Comparison of ENCODE assay signal across 8 cellular contexts in genomic region chr4:80266267-80266901, GRCh38. TPM values are rescaled to one million over a fixed set of nuclear protein-coding genes. Genes with fewer than 3 reads are reported as not detected.
DNase-seq lines count a peak whose midpoint lies in the region; ATAC-seq and TF ChIP-seq lines count a peak whose summit lies in the region.

A gene with protein sequence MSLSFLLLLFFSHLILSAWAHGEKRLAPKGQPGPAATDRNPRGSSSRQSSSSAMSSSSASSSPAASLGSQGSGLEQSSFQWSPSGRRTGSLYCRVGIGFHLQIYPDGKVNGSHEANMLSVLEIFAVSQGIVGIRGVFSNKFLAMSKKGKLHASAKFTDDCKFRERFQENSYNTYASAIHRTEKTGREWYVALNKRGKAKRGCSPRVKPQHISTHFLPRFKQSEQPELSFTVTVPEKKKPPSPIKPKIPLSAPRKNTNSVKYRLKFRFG (plus strand): TSS chr4:80266664. CDS start chr4:80266825, 161 bp downstream.

- DNase-seq in activated naive CD4-positive, alpha-beta T cell treated with Interleukin-2 at 50 U/mL for 16 hours, result peak; percentile 18
- no peak for DNase-seq in activated naive CD4-positive, alpha-beta T cell (lab: John Stamatoyannopoulos, UW)
- peak; percentile 27 for DNase-seq in activated CD4-positive, alpha-beta memory T cell treated with anti-CD3 and anti-CD28 coated beads, Interleukin-2, amount 10 ng/mL, durations not matched to agents 7 days and 5 days
- DNase-seq in fibroblast of lung (ENCODE audit: low read depth in 2 of 2) (peak; percentile 87 to 94), neural progenitor cell (ENCODE audit: low spot score) (peak; percentile 64)

- no peaks in the 10 kb centered on the region for H3K79me2 ChIP-seq in Loucy (ENCODE audit: insufficient read depth, low read length)
- H3K79me2 ChIP-seq in fibroblast of lung (ENCODE audit: control insufficient read depth, insufficient read depth, low read length), result peaks cover 67% of the 10 kb centered on the region
- H3K79me2 ChIP-seq in neural progenitor cell (ENCODE audit: low read depth), result no peaks in the 10 kb centered on the region

- no peak within 1 kb of the TSS for H3K4me3 ChIP-seq in Loucy (ENCODE audit: low read length, poor library complexity, severe bottlenecking)
- H3K4me3 ChIP-seq in fibroblast of lung (replicated peaks in 1 of 4; ENCODE audit: control extremely low read depth in 1 of 4, insufficient read depth in 1 of 4, low read depth in 3 of 4, low read length in 4 of 4), result peak within 1 kb of the TSS; percentile 54 to 96 (median 80)
- peak within 1 kb of the TSS; percentile 55 for H3K4me3 ChIP-seq in neural progenitor cell

- H2AFZ ChIP-seq in Loucy (ENCODE audit: low read length) (no peak within 1 kb of the TSS), fibroblast of lung (ENCODE audit: low read length) (peak within 1 kb of the TSS; percentile 45), neural progenitor cell (replicated peaks) (peak within 1 kb of the TSS; percentile 75)

- H3K36me3 Mint-ChIP-seq in activated CD4-positive, alpha-beta memory T cell treated with anti-CD3 and anti-CD28 coated beads, Interleukin-2, amount 10 ng/mL, durations not matched to agents 7 days and 5 days (ENCODE audit: low read depth), result no peaks in the 10 kb centered on the region
- H3K36me3 Mint-ChIP-seq in neural progenitor cell, result no peaks in the 10 kb centered on the region

- no peaks in the 10 kb centered on the region for H3F3A ChIP-seq in Loucy (ENCODE audit: low read depth)
- no peaks in the 10 kb centered on the region for H3F3A ChIP-seq in neural progenitor cell (ENCODE audit: low read depth)

- no peaks in the 10 kb centered on the region for H3K4me1 ChIP-seq in Loucy (ENCODE audit: insufficient read depth, low read length, poor library complexity, severe bottlenecking)
- peaks cover 7% of the 10 kb centered on the region for H3K4me1 ChIP-seq in fibroblast of lung (ENCODE audit: control insufficient read depth, extremely low read depth, insufficient read depth, low read length)
- H3K4me1 ChIP-seq in neural progenitor cell, result peaks cover 24% of the 10 kb centered on the region

- no peak for TF ChIP-seq CTCF in Loucy (conservative IDR thresholded peaks at IDR 0.05; ENCODE audit: low read length)
- TF ChIP-seq CTCF in fibroblast of lung (conservative IDR thresholded peaks at IDR 0.05 in 1 of 2, IDR thresholded peaks at IDR 0.05 in 1 of 2; ENCODE audit: low read depth in 1 of 2, low read length in 2 of 2), result no peak
- no peak for TF ChIP-seq CTCF in neural progenitor cell (IDR thresholded peaks at IDR 0.05)

- peaks cover 24% of the 10 kb centered on the region for H3K4me1 Mint-ChIP-seq in activated CD4-positive, alpha-beta memory T cell treated with anti-CD3 and anti-CD28 coated beads, Interleukin-2, amount 10 ng/mL, durations not matched to agents 7 days and 5 days
- peaks cover 29% of the 10 kb centered on the region for H3K4me1 Mint-ChIP-seq in neural progenitor cell

- H3K36me3 ChIP-seq in Loucy (ENCODE audit: insufficient read depth, low read length), result no peaks in the 10 kb centered on the region
- H3K36me3 ChIP-seq in fibroblast of lung (ENCODE audit: control insufficient read depth, insufficient read depth, low read length), result peaks cover 6% of the 10 kb centered on the region
- no peaks in the 10 kb centered on the region for H3K36me3 ChIP-seq in neural progenitor cell

- H3K27ac ChIP-seq in fibroblast of lung (ENCODE audit: insufficient read depth, low read length) (peak within 1 kb of the TSS; percentile 98), neural progenitor cell (no peak within 1 kb of the TSS)

- H3K27me3 ChIP-seq in Loucy (ENCODE audit: insufficient read depth, low read length, poor library complexity, severe bottlenecking), result peaks cover 6% of the 10 kb centered on the region
- no peaks in the 10 kb centered on the region for H3K27me3 ChIP-seq in fibroblast of lung (ENCODE audit: control insufficient read depth, insufficient read depth, low read length)
- peaks cover 100% of the 10 kb centered on the region for H3K27me3 ChIP-seq in neural progenitor cell

- H4K20me1 ChIP-seq in Loucy (ENCODE audit: insufficient read depth, low read length, poor library complexity, severe bottlenecking), result no peaks in the 10 kb centered on the region
- H4K20me1 ChIP-seq in fibroblast of lung (ENCODE audit: control insufficient read depth, extremely low read depth, insufficient read depth, low read length), result no peaks in the 10 kb centered on the region
- H4K20me1 ChIP-seq in neural progenitor cell (ENCODE audit: low read depth), result peaks cover 18% of the 10 kb centered on the region

- H3K4me2 ChIP-seq in Loucy (ENCODE audit: low read depth, low read length, poor library complexity, severe bottlenecking), result peak within 1 kb of the TSS; percentile 33
- H3K4me2 ChIP-seq in fibroblast of lung (ENCODE audit: extremely low read depth, insufficient read depth, low read length), result peak within 1 kb of the TSS; percentile 100
- H3K4me2 ChIP-seq in neural progenitor cell, result peak within 1 kb of the TSS; percentile 90

- no peak within 1 kb of the TSS for H3K27ac Mint-ChIP-seq in activated CD4-positive, alpha-beta memory T cell treated with anti-CD3 and anti-CD28 coated beads, Interleukin-2, amount 10 ng/mL, durations not matched to agents 7 days and 5 days
- H3K27ac Mint-ChIP-seq in neural progenitor cell, result no peak within 1 kb of the TSS

- H3K9ac ChIP-seq in Loucy (ENCODE audit: low read depth, low read length, poor library complexity, severe bottlenecking) (no peak within 1 kb of the TSS), fibroblast of lung (ENCODE audit: insufficient read depth, low read length) (peak within 1 kb of the TSS; percentile 93), neural progenitor cell (no peak within 1 kb of the TSS)

- peak within 1 kb of the TSS; percentile 33 for H3K4me3 Mint-ChIP-seq in activated CD4-positive, alpha-beta memory T cell treated with anti-CD3 and anti-CD28 coated beads, Interleukin-2, amount 10 ng/mL, durations not matched to agents 7 days and 5 days
- H3K4me3 Mint-ChIP-seq in neural progenitor cell, result peak within 1 kb of the TSS; percentile 91

- no peaks in the 10 kb centered on the region for H3K9me3 Mint-ChIP-seq in activated CD4-positive, alpha-beta memory T cell treated with anti-CD3 and anti-CD28 coated beads, Interleukin-2, amount 10 ng/mL, durations not matched to agents 7 days and 5 days
- H3K9me3 Mint-ChIP-seq in neural progenitor cell, result peaks cover 3% of the 10 kb centered on the region

- POLR2A ChIA-PET in activated CD4-positive, alpha-beta memory T cell treated with anti-CD3 and anti-CD28 coated beads, Interleukin-2, amount 10 ng/mL, durations not matched to agents 7 days and 5 days (lab: Charles Lee), result no interaction called here

- peaks cover 88% of the 10 kb centered on the region for H3K27me3 Mint-ChIP-seq in activated CD4-positive, alpha-beta memory T cell treated with anti-CD3 and anti-CD28 coated beads, Interleukin-2, amount 10 ng/mL, durations not matched to agents 7 days and 5 days
- H3K27me3 Mint-ChIP-seq in neural progenitor cell (ENCODE audit: insufficient read depth, low read depth), result peaks cover 78% of the 10 kb centered on the region

- H3K9me2 ChIP-seq in Loucy (replicated peaks; ENCODE audit: low read depth, low read length), result no peaks in the 10 kb centered on the region

- H3K9me3 ChIP-seq in Loucy (ENCODE audit: insufficient read depth, low read depth, low read length) (no peaks in the 10 kb centered on the region), fibroblast of lung (ENCODE audit: control insufficient read depth, insufficient read depth, low read depth, low read length) (no peaks in the 10 kb centered on the region), neural progenitor cell (ENCODE audit: low read depth) (no peaks in the 10 kb centered on the region)

- CTCF ChIA-PET in activated CD4-positive, alpha-beta memory T cell treated with anti-CD3 and anti-CD28 coated beads, Interleukin-2, amount 10 ng/mL, durations not matched to agents 7 days and 5 days (lab: Charles Lee), result no interaction called here

- ATAC-seq in GM18861 (IDR thresholded peaks at IDR 0.05; ENCODE audit: unreplicated experiment), result no peak
- no peak for ATAC-seq in HG03460 (IDR thresholded peaks at IDR 0.05; ENCODE audit: unreplicated experiment)

RNA-seq across cellular contexts. Expression of the gene that starts here (rescaled TPM):
- not detected for total RNA-seq in activated CD4-positive, alpha-beta memory T cell treated with anti-CD3 and anti-CD28 coated beads, Interleukin-2, amount 10 ng/mL, durations not matched to agents 7 days and 5 days
- total RNA-seq in fibroblast of lung (5.4 and 25.8 TPM in 2 replicates), neural progenitor cell (ENCODE audit: low replicate concordance) (not detected in 2 replicates)
- polyA plus RNA-seq in fibroblast of lung, result 56.4 and 123 TPM in 2 replicates
- 33.7 and 102 TPM in 2 replicates for polyA plus RNA-seq in fibroblast of lung (2012)
- 90.1 and 466 TPM in 2 replicates for polyA minus RNA-seq in fibroblast of lung (ENCODE audit: low replicate concordance)

Comparison
In these comparisons a context has a peak if more than half of its experiments do, and no peak if none do; other contexts are left out.
1. DNase-seq: peak in activated naive CD4-positive, alpha-beta T cell treated with Interleukin-2 at 50 U/mL for 16 hours (single experiment) and fibroblast of lung (2 of 2); none in activated naive CD4-positive, alpha-beta T cell (0 of 4).
2. Peak in DNase-seq in activated CD4-positive, alpha-beta memory T cell treated with anti-CD3 and anti-CD28 coated beads, Interleukin-2, amount 10 ng/mL, durations not matched to agents 7 days and 5 days; RNA of the gene not detected or under 1 TPM.
3. Peak in DNase-seq, H3K4me3 ChIP-seq and H3K4me2 ChIP-seq in neural progenitor cell; RNA of the gene not detected or under 1 TPM.
4. H3K4me2 ChIP-seq: peak in every context shown above with its lines; median percentile 100 in fibroblast of lung; 90 in neural progenitor cell; 33 in Loucy.